In the genomic region with DNA sequence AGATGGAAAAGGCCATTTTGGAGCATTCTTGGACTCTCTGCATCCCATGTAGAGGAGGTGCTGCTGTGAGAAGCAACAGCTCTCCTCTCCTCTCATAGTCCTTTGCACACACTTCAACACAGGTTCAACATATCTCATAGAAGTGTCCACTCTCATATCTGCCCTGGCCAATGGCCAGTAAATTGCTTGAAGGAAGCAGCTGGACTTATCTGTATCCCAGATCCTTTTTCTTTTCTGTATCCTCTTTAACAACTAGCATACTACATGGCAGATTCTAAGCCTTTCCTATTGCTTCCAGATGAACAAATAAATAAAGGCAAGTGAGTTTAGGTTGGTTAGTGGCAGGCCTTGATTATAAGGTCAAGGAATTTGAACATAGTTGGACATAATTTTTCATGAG, we compare ENCODE assay signal across 33 cellular contexts.
"Had no signal": no experiment of that assay in that cellular context is flagged by ENCODE, and none has a peak within 500 bp of the region (broad histone marks: within the 10 kb centered on the region; RNA-seq: fewer than 3 reads in every experiment).

No MANE protein-coding gene starts in this region.

- H3K27ac Mint-ChIP-seq: activated CD4-positive, alpha-beta memory T cell treated with anti-CD3 and anti-CD28 coated beads for 36 hours; activated CD4-positive, alpha-beta T cell treated with anti-CD3 and anti-CD28 coated beads for 36 hours; activated CD4-positive, alpha-beta T cell treated with anti-CD3 and anti-CD28 coated beads, Interleukin-2, amount 10 ng/mL, durations not matched to agents 7 days and 5 days; activated naive CD4-positive, alpha-beta T cell treated with anti-CD3 and anti-CD28 coated beads for 36 hours; activated naive CD8-positive, alpha-beta T cell; activated naive CD8-positive, alpha-beta T cell treated with anti-CD3 and anti-CD28 coated beads, Interleukin-2, amount 50 U/mL, for 24 hours; activated T-helper 1 cell treated with anti-CD3 and anti-CD28 coated beads, Interleukin-12 subunit alpha, Interleukin-12 subunit beta, Interleukin-2, Interleukin-4 antibody, amounts not matched to agents 30 ng/mL and 10 ng/mL and 1 ng/mL, durations not matched to agents 14 hours and 24 hours and 36 hours; IgD-negative memory B cell had no signal

- H3K27me3 ChIP-seq: brain microvascular endothelial cell, MG63 had no signal

- H3K36me3 Mint-ChIP-seq: activated CD4-positive, alpha-beta memory T cell treated with anti-CD3 and anti-CD28 coated beads for 36 hours; activated naive CD8-positive, alpha-beta T cell; IgD-negative memory B cell; WTC11 had no signal

- H3K9me3 Mint-ChIP-seq: activated CD4-positive, alpha-beta memory T cell treated with anti-CD3 and anti-CD28 coated beads for 36 hours; activated CD4-positive, alpha-beta T cell treated with anti-CD3 and anti-CD28 coated beads, Interleukin-2, amount 10 ng/mL, durations not matched to agents 7 days and 5 days; activated naive CD4-positive, alpha-beta T cell treated with anti-CD3 and anti-CD28 coated beads for 36 hours; activated naive CD8-positive, alpha-beta T cell treated with anti-CD3 and anti-CD28 coated beads, Interleukin-2, amount 50 U/mL, for 24 hours; activated T-cell treated with anti-CD3 and anti-CD28 coated beads, Interleukin-2, amount 50 U/mL, for 4 hours; activated T-helper 1 cell treated with anti-CD3 and anti-CD28 coated beads, Interleukin-12 subunit alpha, Interleukin-12 subunit beta, Interleukin-2, Interleukin-4 antibody, amounts not matched to agents 30 ng/mL and 10 ng/mL and 1 ng/mL, durations not matched to agents 14 hours and 24 hours and 36 hours; IgD-negative memory B cell; WTC11 had no signal

- H3K27ac ChIP-seq: brain microvascular endothelial cell, RWPE1 had no signal

- H3K4me3 ChIP-seq: MG63 had no signal

- H3K4me1 Mint-ChIP-seq: activated CD4-positive, alpha-beta T cell treated with anti-CD3 and anti-CD28 coated beads for 36 hours; activated CD4-positive, alpha-beta T cell treated with anti-CD3 and anti-CD28 coated beads, Interleukin-2, amount 10 ng/mL, durations not matched to agents 7 days and 5 days; activated naive CD8-positive, alpha-beta T cell treated with anti-CD3 and anti-CD28 coated beads, Interleukin-2, amount 50 U/mL, for 24 hours; IgD-negative memory B cell had no signal

- ATAC-seq: activated CD4-positive, alpha-beta T cell treated with anti-CD3 and anti-CD28 coated beads for 36 hours; activated CD4-positive, CD25-positive, alpha-beta regulatory T cell treated with anti-CD3 and anti-CD28 coated beads, Interleukin-2, amount 50 U/mL, for 24 hours; activated naive CD8-positive, alpha-beta T cell treated with anti-CD3 and anti-CD28 coated beads, Interleukin-2, amount 50 U/mL, for 24 hours; activated T-cell treated with anti-CD3 and anti-CD28 coated beads, Interleukin-2, amount 50 U/mL, for 4 hours; Right ventricle myocardium inferior; WTC11 had no signal

- H3K27me3 Mint-ChIP-seq: activated CD4-positive, alpha-beta T cell treated with anti-CD3 and anti-CD28 coated beads for 36 hours; activated naive CD8-positive, alpha-beta T cell; IgD-negative memory B cell had no signal

- DNase-seq: activated CD4-positive, alpha-beta memory T cell treated with anti-CD3 and anti-CD28 coated beads for 36 hours; activated CD4-positive, alpha-beta T cell treated with anti-CD3 and anti-CD28 coated beads for 36 hours; activated CD4-positive, alpha-beta T cell treated with anti-CD3 and anti-CD28 coated beads, Interleukin-2, amount 10 ng/mL, durations not matched to agents 7 days and 5 days; activated CD8-positive, alpha-beta memory T cell treated with anti-CD3 and anti-CD28 coated beads, Interleukin-2, amount 50 U/mL, for 4 hours; activated gamma-delta T cell treated with Interleukin-2 at 50 U/mL for 16 hours; activated naive CD4-positive, alpha-beta T cell treated with anti-CD3 and anti-CD28 coated beads for 36 hours; activated naive CD8-positive, alpha-beta T cell treated with anti-CD3 and anti-CD28 coated beads, Interleukin-2, amount 50 U/mL, for 24 hours; activated T-cell treated with anti-CD3 and anti-CD28 coated beads for 4 hours; activated T-cell treated with anti-CD3 and anti-CD28 coated beads, Interleukin-2, amount 50 U/mL, for 4 hours; anterior cingulate cortex; central memory CD4-positive, alpha-beta T cell; Kasumi-1; KBM-7; NCI-H1048; NCI-H1105 treated with DMSO at 0.1 percent for 48 hours; NCI-H1436; NCI-H1694; NCI-H1930; NCI-H2081 treated with DMSO at 0.1 percent for 48 hours; NCI-H345; NCI-H524 treated with DMSO at 0.1 percent for 48 hours; SIG-M5; T1000 had no signal

- FAIRE-seq: RCC 7860 had no signal

- H3K9me3 ChIP-seq: MG63 had no signal

- H3K36me3 ChIP-seq: brain microvascular endothelial cell, MG63 had no signal

- H3K4me3 Mint-ChIP-seq: activated CD4-positive, alpha-beta memory T cell treated with anti-CD3 and anti-CD28 coated beads for 36 hours; activated CD4-positive, alpha-beta T cell treated with anti-CD3 and anti-CD28 coated beads for 36 hours; activated CD4-positive, alpha-beta T cell treated with anti-CD3 and anti-CD28 coated beads, Interleukin-2, amount 10 ng/mL, durations not matched to agents 7 days and 5 days; activated naive CD4-positive, alpha-beta T cell treated with anti-CD3 and anti-CD28 coated beads for 36 hours; activated naive CD8-positive, alpha-beta T cell; activated naive CD8-positive, alpha-beta T cell treated with anti-CD3 and anti-CD28 coated beads, Interleukin-2, amount 50 U/mL, for 24 hours; activated T-cell treated with anti-CD3 and anti-CD28 coated beads, Interleukin-2, amount 50 U/mL, for 4 hours; activated T-helper 1 cell treated with anti-CD3 and anti-CD28 coated beads, Interleukin-12 subunit alpha, Interleukin-12 subunit beta, Interleukin-2, Interleukin-4 antibody, amounts not matched to agents 30 ng/mL and 10 ng/mL and 1 ng/mL, durations not matched to agents 14 hours and 24 hours and 36 hours; IgD-negative memory B cell; WTC11 had no signal
